33 cellular contexts compared by ENCODE assay signal in genomic region chr22:31136155-31136554, GRCh38. TPM values are rescaled to one million over a fixed set of nuclear protein-coding genes. Genes with fewer than 3 reads are reported as not detected.
"Had no signal": no experiment of that assay in that cellular context is flagged by ENCODE, and none has a peak within 500 bp of the region (broad histone marks: within the 10 kb centered on the region; RNA-seq: fewer than 3 reads in every experiment).

No MANE protein-coding gene starts in this region.

- H3K4me3 Mint-ChIP-seq: activated CD4-positive, alpha-beta T cell treated with anti-CD3 and anti-CD28 coated beads, Interleukin-2, amount 10 ng/mL, durations not matched to agents 24 days and 14 days; activated CD8-positive, alpha-beta T cell treated with anti-CD3 and anti-CD28 coated beads, Interleukin-2, amount 10 ng/mL, durations not matched to agents 7 days and 5 days; activated naive CD4-positive, alpha-beta T cell treated with anti-CD3 and anti-CD28 coated beads, Interleukin-2, amount 50 U/mL, for 24 hours; activated naive CD8-positive, alpha-beta T cell treated with anti-CD3 and anti-CD28 coated beads, Interleukin-2, amount 10 ng/mL, durations not matched to agents 7 days and 5 days; activated T-cell treated with anti-CD3 and anti-CD28 coated beads, Interleukin-2, amount 50 U/mL, for 24 hours; T-helper 1 cell treated with Interleukin-12 subunit alpha and Interleukin-12 subunit beta and Interleukin-4 antibody, amounts not matched to agents 30 μg/mL and 1 μg/mL, for 36 hours; T-helper 2 cell treated with Interferon-gamma antibody and Interleukin-4, amounts not matched to agents 5 μg/mL and 100 μg/mL, for 36 hours had no signal

- H3K4me1 Mint-ChIP-seq: activated CD4-positive, alpha-beta T cell treated with anti-CD3 and anti-CD28 coated beads, Interleukin-2, amount 10 ng/mL, durations not matched to agents 24 days and 14 days; activated naive CD4-positive, alpha-beta T cell treated with anti-CD3 and anti-CD28 coated beads, Interleukin-2, amount 50 U/mL, for 24 hours; activated naive CD8-positive, alpha-beta T cell treated with anti-CD3 and anti-CD28 coated beads, Interleukin-2, amount 10 ng/mL, durations not matched to agents 7 days and 5 days had no signal

- H3K4me3 ChIP-seq: body of pancreas, breast epithelium, Peyer's patch, SJSA1 had no signal

- H3K36me3 Mint-ChIP-seq: activated naive CD4-positive, alpha-beta T cell treated with anti-CD3 and anti-CD28 coated beads, Interleukin-2, amount 50 U/mL, for 24 hours; activated naive CD8-positive, alpha-beta T cell treated with anti-CD3 and anti-CD28 coated beads, Interleukin-2, amount 10 ng/mL, durations not matched to agents 7 days and 5 days had no signal

- DNase-seq: activated CD4-positive, alpha-beta T cell treated with anti-CD3 and anti-CD28 coated beads, Interleukin-2, amount 10 ng/mL, durations not matched to agents 24 days and 14 days; activated CD4-positive, alpha-beta T cell treated with anti-CD3 and anti-CD28 coated beads, Interleukin-2, amount 50 U/mL, for 48 hours; activated CD8-positive, alpha-beta T cell treated with anti-CD3 and anti-CD28 coated beads, Interleukin-2, amount 10 ng/mL, durations not matched to agents 7 days and 5 days; activated gamma-delta T cell; activated naive CD4-positive, alpha-beta T cell treated with Interleukin-2 at 50 U/mL for 16 hours; activated naive CD8-positive, alpha-beta T cell treated with anti-CD3 and anti-CD28 coated beads, Interleukin-2, amount 10 ng/mL, durations not matched to agents 7 days and 5 days; activated T-cell treated with anti-CD3 and anti-CD28 coated beads, Interleukin-2, amount 50 U/mL, for 24 hours; body of pancreas; NCI-H1092 treated with DMSO at 0.1 percent for 48 hours; NCI-H1417 treated with DMSO at 0.1 percent for 48 hours; NCI-H187 treated with DMSO at 0.1 percent for 48 hours; NCI-H2081; NCI-H2171 treated with DMSO at 0.1 percent for 48 hours; NCI-H2227 treated with DMSO at 0.1 percent for 48 hours; NCI-H446; NCI-H510A treated with DMSO at 0.1 percent for 48 hours; NCI-H526 treated with DMSO at 0.1 percent for 48 hours; NK-92 treated with Interleukin-12 subunit alpha and Interleukin-12 subunit beta, amount 100 ng/mL, for 24 hours; PC-3; RPMI8226; SHP77 treated with DMSO at 0.1 percent for 48 hours had no signal

- H3K36me3 ChIP-seq: breast epithelium, SJSA1 had no signal

- H3K27me3 Mint-ChIP-seq: activated naive CD4-positive, alpha-beta T cell treated with anti-CD3 and anti-CD28 coated beads, Interleukin-2, amount 50 U/mL, for 24 hours; activated naive CD8-positive, alpha-beta T cell treated with anti-CD3 and anti-CD28 coated beads, Interleukin-2, amount 10 ng/mL, durations not matched to agents 7 days and 5 days had no signal

- H3K9me3 ChIP-seq: body of pancreas, breast epithelium, Peyer's patch, SJSA1, SK-N-SH had no signal

- H3K9me3 Mint-ChIP-seq: activated CD4-positive, alpha-beta T cell treated with anti-CD3 and anti-CD28 coated beads, Interleukin-2, amount 10 ng/mL, durations not matched to agents 24 days and 14 days; activated naive CD4-positive, alpha-beta T cell treated with anti-CD3 and anti-CD28 coated beads, Interleukin-2, amount 50 U/mL, for 24 hours; activated naive CD8-positive, alpha-beta T cell treated with anti-CD3 and anti-CD28 coated beads, Interleukin-2, amount 10 ng/mL, durations not matched to agents 7 days and 5 days; activated T-cell treated with anti-CD3 and anti-CD28 coated beads, Interleukin-2, amount 50 U/mL, for 24 hours; activated T-helper 2 cell treated with anti-CD3 and anti-CD28 coated beads, Interferon-gamma antibody, Interleukin-2, Interleukin-4, amounts not matched to agents 10 μg/mL and 5 μg/mL and 100 μg/mL, durations not matched to agents 14 hours and 24 hours and 36 hours; T-helper 1 cell treated with Interleukin-12 subunit alpha and Interleukin-12 subunit beta and Interleukin-4 antibody, amounts not matched to agents 30 μg/mL and 1 μg/mL, for 36 hours; T-helper 2 cell treated with Interferon-gamma antibody and Interleukin-4, amounts not matched to agents 5 μg/mL and 100 μg/mL, for 36 hours had no signal

- H3K27ac Mint-ChIP-seq: activated CD4-positive, alpha-beta T cell treated with anti-CD3 and anti-CD28 coated beads, Interleukin-2, amount 10 ng/mL, durations not matched to agents 24 days and 14 days; activated CD8-positive, alpha-beta T cell treated with anti-CD3 and anti-CD28 coated beads, Interleukin-2, amount 10 ng/mL, durations not matched to agents 7 days and 5 days; activated naive CD4-positive, alpha-beta T cell treated with anti-CD3 and anti-CD28 coated beads, Interleukin-2, amount 50 U/mL, for 24 hours; activated naive CD8-positive, alpha-beta T cell treated with anti-CD3 and anti-CD28 coated beads, Interleukin-2, amount 10 ng/mL, durations not matched to agents 7 days and 5 days; activated T-cell treated with anti-CD3 and anti-CD28 coated beads, Interleukin-2, amount 50 U/mL, for 24 hours; activated T-helper 2 cell treated with anti-CD3 and anti-CD28 coated beads, Interferon-gamma antibody, Interleukin-2, Interleukin-4, amounts not matched to agents 10 μg/mL and 5 μg/mL and 100 μg/mL, durations not matched to agents 14 hours and 24 hours and 36 hours; T-helper 1 cell treated with Interleukin-12 subunit alpha and Interleukin-12 subunit beta and Interleukin-4 antibody, amounts not matched to agents 30 μg/mL and 1 μg/mL, for 36 hours; T-helper 2 cell treated with Interferon-gamma antibody and Interleukin-4, amounts not matched to agents 5 μg/mL and 100 μg/mL, for 36 hours had no signal

- H3K4me1 ChIP-seq: Peyer's patch, SJSA1 had no signal

- H3K4me2 ChIP-seq: KMS-11, SK-N-SH had no signal

- H3K27me3 ChIP-seq: body of pancreas, breast epithelium, Peyer's patch, SJSA1 had no signal

- H3K9ac ChIP-seq: KMS-11, SK-N-SH had no signal

- ATAC-seq: activated CD8-positive, alpha-beta T cell treated with anti-CD3 and anti-CD28 coated beads, Interleukin-2, amount 10 ng/mL, durations not matched to agents 7 days and 5 days; body of pancreas; PC-3 had no signal

- H3K27ac ChIP-seq: body of pancreas, breast epithelium, KMS-11, Peyer's patch, SJSA1 had no signal

RNA-seq across cellular contexts. Expression of gene PLA2G3, which starts 4.2 kb away (rescaled TPM):
- total RNA-seq: activated CD4-positive, alpha-beta T cell treated with anti-CD3 and anti-CD28 coated beads, Interleukin-2, amount 10 ng/mL, durations not matched to agents 24 days and 14 days; activated CD8-positive, alpha-beta T cell treated with anti-CD3 and anti-CD28 coated beads, Interleukin-2, amount 10 ng/mL, durations not matched to agents 7 days and 5 days; activated naive CD8-positive, alpha-beta T cell treated with anti-CD3 and anti-CD28 coated beads, Interleukin-2, amount 10 ng/mL, durations not matched to agents 7 days and 5 days; activated T-helper 2 cell treated with anti-CD3 and anti-CD28 coated beads, Interferon-gamma antibody, Interleukin-2, Interleukin-4, amounts not matched to agents 10 μg/mL and 5 μg/mL and 100 μg/mL, durations not matched to agents 14 hours and 24 hours and 36 hours; astrocyte; body of pancreas; breast epithelium; cardiac septum; LHCN-M2; PC-3; Peyer's patch; SJSA1 had no signal
- polyA plus RNA-seq: SK-N-SH had no signal

RNA-seq across cellular contexts. Expression of gene INPP5J, which starts 13.4 kb away (rescaled TPM):
- total RNA-seq: activated CD8-positive, alpha-beta T cell treated with anti-CD3 and anti-CD28 coated beads, Interleukin-2, amount 10 ng/mL, durations not matched to agents 7 days and 5 days had no signal
